In genomic region chr9:27460225-27461023, GRCh38 we compare ENCODE assay signal across 8 cellular contexts.
DNase-seq lines count a peak whose midpoint lies in the region; ATAC-seq and TF ChIP-seq lines count a peak whose summit lies in the region.

No MANE protein-coding gene starts in this region.

- intact Hi-C loops in dendritic cell treated with granulocyte-macrophage colony-stimulating factor and Interleukin-4, amounts not matched to agents 40 ng/mL and 50 ng/mL, for 4 days (cut with micrococcal nuclease): loop anchor here (1.0 to 2.0 kb wide), 2 partner anchors 108 to 126 kb away; no protein-coding TSS in a partner anchor
- intact Hi-C loops in thyroid gland (cut with DNase I): no loop called here
- intact Hi-C loops in PC-9 (cut with micrococcal nuclease; ENCODE audit: unreplicated experiment): no loop called here

- peaks cover 9% of the 10 kb centered on the region for H3K9me3 Mint-ChIP-seq in dendritic cell treated with granulocyte-macrophage colony-stimulating factor and Interleukin-4, amounts not matched to agents 40 ng/mL and 50 ng/mL, for 4 days

- H2AFZ ChIP-seq in PC-9: no peak overlapping the region

- no peak overlapping the region for H3K4me2 ChIP-seq in PC-9

- peaks cover 94% of the 10 kb centered on the region for H3K36me3 Mint-ChIP-seq in dendritic cell treated with granulocyte-macrophage colony-stimulating factor and Interleukin-4, amounts not matched to agents 40 ng/mL and 50 ng/mL, for 4 days (ENCODE audit: low read depth)

- CTCF ChIA-PET in PC-9 (lab: Charles Lee): no interaction called here

- no peaks in the 10 kb centered on the region for H3K9me3 ChIP-seq in thyroid gland
- H3K9me3 ChIP-seq in PC-9 (ENCODE audit: insufficient read depth, low read depth): no peaks in the 10 kb centered on the region

- H3K4me1 ChIP-seq in thyroid gland (peaks cover 22 to 27% of the 10 kb centered on the region in 2 donors), PC-9 (replicated peaks; ENCODE audit: insufficient read depth) (no peaks in the 10 kb centered on the region)

- H3K27me3 ChIP-seq in thyroid gland: no peaks in the 10 kb centered on the region
- H3K27me3 ChIP-seq in PC-9 (ENCODE audit: insufficient read depth, low read depth): no peaks in the 10 kb centered on the region

- ATAC-seq in GM21528 (IDR thresholded peaks at IDR 0.05; ENCODE audit: low FRiP score, unreplicated experiment): peak; percentile 87

- H3K27ac ChIP-seq in thyroid gland (peak overlapping the region in 2 of 3 donors; percentile 12 to 15), PC-9 (no peak overlapping the region)

- WGBS in thyroid gland, 2 donors: 57 to 67% methylated on average over 5 of the region's 5 CpGs

- POLR2A ChIA-PET in PC-9 (lab: Charles Lee; ENCODE audit: unreplicated experiment): interaction anchor here (0.7 kb wide), 1 partner anchor 27 kb away, joined by 3 read pairs; no protein-coding TSS in a partner anchor

- H3K4me3 ChIP-seq in thyroid gland (replicated peaks in 1 of 3) (no peak overlapping the region), PC-9 (no peak overlapping the region)

- no TSS peak for BruUV-seq in PC-9 (replicated peaks; lab: Mats Ljungman, UMichigan)

- no peaks in the 10 kb centered on the region for H4K20me1 ChIP-seq in PC-9 (ENCODE audit: insufficient read depth)

- TF ChIP-seq POLR2A in thyroid gland (IDR thresholded peaks at IDR 0.05): no peak

- H3K9me2 ChIP-seq in PC-9 (ENCODE audit: insufficient read depth): no peaks in the 10 kb centered on the region

- peaks cover 75% of the 10 kb centered on the region for H3K4me1 Mint-ChIP-seq in dendritic cell treated with granulocyte-macrophage colony-stimulating factor and Interleukin-4, amounts not matched to agents 40 ng/mL and 50 ng/mL, for 4 days (ENCODE audit: low read depth)

- peak overlapping the region; percentile 71 for H3K27ac Mint-ChIP-seq in dendritic cell treated with granulocyte-macrophage colony-stimulating factor and Interleukin-4, amounts not matched to agents 40 ng/mL and 50 ng/mL, for 4 days

- no peak overlapping the region for H3K4me3 Mint-ChIP-seq in dendritic cell treated with granulocyte-macrophage colony-stimulating factor and Interleukin-4, amounts not matched to agents 40 ng/mL and 50 ng/mL, for 4 days

- DNase-seq in GM04504 (ENCODE audit: low read depth) (peak; percentile 35), HS-5 (ENCODE audit: low read depth) (peak; percentile 79), thyroid gland (peak in 1 of 2 donors; percentile 10), NCI-H128 (lab: John Stamatoyannopoulos, UW; ENCODE audit: unreplicated experiment) (no peak), PC-9 (no peak), iPS-NIHi11 (ENCODE audit: low spot score) (no peak)

- H3K36me3 ChIP-seq in thyroid gland (no peaks in the 10 kb centered on the region), PC-9 (ENCODE audit: low read depth) (no peaks in the 10 kb centered on the region)

- H3F3A ChIP-seq in PC-9 (ENCODE audit: insufficient read depth, low read depth): no peaks in the 10 kb centered on the region

- H3K79me2 ChIP-seq in PC-9 (ENCODE audit: low read depth): no peaks in the 10 kb centered on the region

- TF ChIP-seq CTCF in thyroid gland (IDR thresholded peaks at IDR 0.05) (no peak), PC-9 (conservative IDR thresholded peaks at IDR 0.05) (no peak)

- H3K27me3 Mint-ChIP-seq in dendritic cell treated with granulocyte-macrophage colony-stimulating factor and Interleukin-4, amounts not matched to agents 40 ng/mL and 50 ng/mL, for 4 days: no peaks in the 10 kb centered on the region

Comparison
In these comparisons a context has a peak if more than half of its experiments do, and no peak if none do; other contexts are left out.
1. DNase-seq: peak in GM04504 (single experiment) and HS-5 (single experiment); none in NCI-H128 (single experiment), PC-9 (0 of 2) and iPS-NIHi11 (single experiment).